In the genomic region with DNA sequence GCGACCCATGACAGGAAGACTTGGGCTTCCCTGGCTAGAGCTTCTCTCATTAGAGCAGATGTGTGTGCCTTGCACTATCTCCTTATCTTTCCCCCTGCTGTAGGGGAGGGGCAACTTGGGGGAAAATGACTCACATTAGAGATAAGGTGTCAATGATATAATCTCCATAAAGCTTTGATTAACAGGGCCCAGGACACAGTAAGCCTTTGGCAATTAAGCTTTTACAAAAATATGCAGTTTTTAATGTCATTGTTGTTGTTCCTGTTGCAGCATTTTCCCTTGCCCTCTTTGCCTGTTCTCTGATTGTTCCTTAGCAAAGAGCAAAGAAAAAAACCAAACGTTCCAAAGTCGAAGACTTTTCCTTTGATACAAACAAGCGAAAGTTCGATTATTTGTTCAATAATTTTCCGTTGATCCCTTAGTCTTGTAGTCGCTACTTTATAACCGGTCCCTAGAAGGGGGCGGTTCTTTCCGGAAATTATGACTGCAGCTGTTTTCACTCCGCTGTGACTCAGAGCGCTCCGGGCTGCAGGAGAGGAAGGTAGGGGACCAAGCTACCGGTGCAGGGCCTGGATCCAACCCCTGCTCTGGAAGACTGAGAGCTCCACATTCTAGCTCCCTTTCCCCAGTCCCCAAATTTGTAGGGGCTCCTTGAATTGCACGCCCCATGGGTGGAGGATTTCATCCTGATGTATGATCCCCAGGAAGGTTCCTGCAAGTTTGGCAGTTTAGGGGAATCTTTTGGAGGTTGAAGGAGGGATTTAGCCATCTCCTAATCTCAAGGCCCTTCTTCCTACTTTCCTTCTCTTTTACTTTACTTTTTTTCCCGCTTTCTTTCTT, we compare ENCODE assay signal across 8 cellular contexts. TPM values are rescaled to one million over a fixed set of nuclear protein-coding genes. Genes with fewer than 3 reads are reported as not detected.
DNase-seq lines count a peak whose midpoint lies in the region; ATAC-seq lines count a peak whose summit lies in the region.

A gene with protein sequence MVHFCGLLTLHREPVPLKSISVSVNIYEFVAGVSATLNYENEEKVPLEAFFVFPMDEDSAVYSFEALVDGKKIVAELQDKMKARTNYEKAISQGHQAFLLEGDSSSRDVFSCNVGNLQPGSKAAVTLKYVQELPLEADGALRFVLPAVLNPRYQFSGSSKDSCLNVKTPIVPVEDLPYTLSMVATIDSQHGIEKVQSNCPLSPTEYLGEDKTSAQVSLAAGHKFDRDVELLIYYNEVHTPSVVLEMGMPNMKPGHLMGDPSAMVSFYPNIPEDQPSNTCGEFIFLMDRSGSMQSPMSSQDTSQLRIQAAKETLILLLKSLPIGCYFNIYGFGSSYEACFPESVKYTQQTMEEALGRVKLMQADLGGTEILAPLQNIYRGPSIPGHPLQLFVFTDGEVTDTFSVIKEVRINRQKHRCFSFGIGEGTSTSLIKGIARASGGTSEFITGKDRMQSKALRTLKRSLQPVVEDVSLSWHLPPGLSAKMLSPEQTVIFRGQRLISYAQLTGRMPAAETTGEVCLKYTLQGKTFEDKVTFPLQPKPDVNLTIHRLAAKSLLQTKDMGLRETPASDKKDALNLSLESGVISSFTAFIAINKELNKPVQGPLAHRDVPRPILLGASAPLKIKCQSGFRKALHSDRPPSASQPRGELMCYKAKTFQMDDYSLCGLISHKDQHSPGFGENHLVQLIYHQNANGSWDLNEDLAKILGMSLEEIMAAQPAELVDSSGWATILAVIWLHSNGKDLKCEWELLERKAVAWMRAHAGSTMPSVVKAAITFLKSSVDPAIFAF (plus strand): TSS at position 509 of the 840 bp plus-strand sequence. CDS start 2,062 bp downstream, outside the sequence.

- ATAC-seq in HG02970 (IDR thresholded peaks at IDR 0.05; ENCODE audit: low FRiP score, unreplicated experiment) (peak; percentile 99), left colon (peak; percentile 92)

- intact Hi-C loops in left colon (cut with DNase I, micrococcal nuclease): no loop called here

- DNase-seq in activated gamma-delta T cell treated with Interleukin-2 at 50 U/mL for 16 hours (peak; percentile 54), activated gamma-delta T cell (lab: John Stamatoyannopoulos, UW) (no peak), NCI-H2196 (lab: John Stamatoyannopoulos, UW; ENCODE audit: unreplicated experiment) (peak; percentile 86), dedifferentiated amniotic fluid mesenchymal stem cell (ENCODE audit: extremely low spot score) (peak; percentile 84), left colon (peak; percentile 86 to 90)
- DNase-seq in activated CD4-positive, alpha-beta T cell treated with anti-CD3 and anti-CD28 coated beads for 48 hours: peak; percentile 87
- DNase-seq in stimulated activated CD4-positive, alpha-beta T cell treated with anti-CD3 and anti-CD28 coated beads, Interleukin-1b, Interleukin-23, amount 100 ng/mL, for 48 hours: peak; percentile 87

RNA-seq across cellular contexts. Expression of the gene that starts here (rescaled TPM):
- total RNA-seq in left colon: 10 to 100 TPM; 48.8 to 59.8 TPM
